In genomic region chr11:123174196-123175183, GRCh38 we compare ENCODE assay signal across 1 cellular context.
TF ChIP-seq lines count a peak whose summit lies in the region.

No MANE protein-coding gene starts in this region.

TF ChIP-seq in SK-N-SH, 30 proteins besides CTCF, POLR2A, EP300 and RAD21 (continued from another document):
- TF ChIP-seq NRF1 (IDR thresholded peaks at IDR 0.05; ENCODE audit: low read depth, low read length) (no peak), FOXM1 (IDR thresholded peaks at IDR 0.05; ENCODE audit: low read depth) (peak; percentile 91), ELF1 (IDR thresholded peaks at IDR 0.05) (peak; percentile 34; the same call in 1 of the 2 replicates), MEF2A (IDR thresholded peaks at IDR 0.05; ENCODE audit: borderline replicate concordance, low read depth) (peak; percentile 60; the same call in 1 of the 2 replicates), POLR2AphosphoS5 (IDR thresholded peaks at IDR 0.05; ENCODE audit: low read depth, low read length) (peak; percentile 85; the same call in 1 of the 2 replicates), RFX5 (IDR thresholded peaks at IDR 0.05; ENCODE audit: low read length) (no peak), TCF12 (IDR thresholded peaks at IDR 0.05) (peak; percentile 98), SIN3A (IDR thresholded peaks at IDR 0.05; ENCODE audit: borderline replicate concordance, low read depth, low read length) (peak; percentile 85; the same call in 1 of the 2 replicates), NFIC (IDR thresholded peaks at IDR 0.05; ENCODE audit: borderline replicate concordance) (peak; percentile 92), JUND (IDR thresholded peaks at IDR 0.05) (peak; percentile 91), USF2 (IDR thresholded peaks at IDR 0.05; ENCODE audit: borderline replicate concordance, low read depth, low read length) (no peak), RCOR1 (IDR thresholded peaks at IDR 0.05; ENCODE audit: low read length) (no peak), MXI1 (IDR thresholded peaks at IDR 0.05; ENCODE audit: low read depth, low read length) (no peak), RXRA (IDR thresholded peaks at IDR 0.05; ENCODE audit: borderline replicate concordance, low read depth) (peak; percentile 88), MAX (IDR thresholded peaks at IDR 0.05; ENCODE audit: low read depth) (peak; percentile 77), GATA2 (CRISPR knock-in tag; IDR thresholded peaks at IDR 0.05) (no peak), REST (IDR thresholded peaks at IDR 0.05; ENCODE audit: low read depth, low read length) (peak; percentile 55), GABPA (IDR thresholded peaks at IDR 0.05; ENCODE audit: low read depth) (no peak), TAF1 (IDR thresholded peaks at IDR 0.05; ENCODE audit: borderline replicate concordance, low read depth, low read length) (no peak), YY1 (IDR thresholded peaks at IDR 0.05; ENCODE audit: low read depth) (0 out of 2 replicates have a peak, but pooled peaks have one; percentile 28)
